Comparison of ENCODE assay signal across 8 cellular contexts in the genomic region with DNA sequence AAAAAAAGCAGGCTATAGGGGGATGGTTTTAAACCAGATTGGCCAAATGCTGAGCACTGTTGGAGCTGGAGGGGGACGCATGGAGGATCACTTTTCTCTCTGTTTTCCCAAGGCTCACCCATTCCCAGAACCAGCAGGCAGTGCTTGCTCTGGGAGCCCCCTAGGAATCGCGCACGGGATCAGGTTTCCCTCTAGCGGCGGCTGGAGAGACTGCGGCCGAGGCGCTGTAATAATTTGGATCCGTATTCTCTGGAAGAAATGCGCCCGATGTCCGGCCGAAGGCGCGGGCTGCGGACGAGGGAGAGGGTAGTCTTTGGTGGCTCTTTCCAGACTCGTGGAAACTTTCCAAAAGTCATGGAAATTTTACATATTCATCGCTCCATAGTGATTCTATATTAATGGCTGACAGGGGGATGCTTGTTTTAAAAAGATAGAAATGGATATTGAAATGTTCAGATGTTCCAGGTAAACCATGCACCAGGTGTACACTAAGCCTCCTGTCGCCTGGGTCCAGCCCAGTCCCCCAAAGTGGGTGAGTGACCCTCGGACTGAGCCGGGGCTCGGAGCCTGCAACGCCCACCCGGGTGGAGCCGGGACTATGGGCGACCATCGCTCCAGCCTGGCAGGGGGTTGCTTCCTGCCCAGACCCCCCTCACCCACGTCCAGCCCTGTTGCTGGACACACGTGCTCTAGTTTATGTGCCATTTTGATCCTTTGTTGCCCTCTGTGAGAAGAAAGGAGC.
A peak's percentile ranks its signal among the peaks of the same experiment; 100 is the strongest.
DNase-seq lines count a peak whose midpoint lies in the region; ATAC-seq and TF ChIP-seq lines count a peak whose summit lies in the region.

No MANE protein-coding gene starts in this region.

- no peak for ATAC-seq in CD4-positive, alpha-beta T cell (ENCODE audit: poor library complexity)
- no peak for ATAC-seq in activated T-cell treated with anti-CD3 and anti-CD28 coated beads, Interleukin-2, amount 50 U/mL, for 72 hours (replicated peaks in 1 of 2)
- ATAC-seq in left cardiac atrium (peak; percentile 65 to 76), GM21723 (IDR thresholded peaks at IDR 0.05; ENCODE audit: unreplicated experiment) (no peak)
- no peak for ATAC-seq in stimulated activated memory B cell treated with anti-CD40 and anti-IgM and Interleukin-4, amounts not matched to agents 10 μg/mL and 1 μg/mL and 100 μg/mL, for 72 hours

- CTCF ChIA-PET in CD4-positive, alpha-beta T cell (lab: Charles Lee) = no interaction called here

- peak; percentile 86 for TF ChIP-seq CTCF in CD4-positive, alpha-beta T cell (IDR thresholded peaks at IDR 0.05)

- POLR2A ChIA-PET in CD4-positive, alpha-beta T cell (lab: Charles Lee) = no interaction called here

- no peak overlapping the region for H2AFZ ChIP-seq in GM23248

- no peak overlapping the region for H3K4me3 ChIP-seq in GM23248

- intact Hi-C loops in CD4-positive, alpha-beta T cell (cut with DNase I, micrococcal nuclease) = no loop called here
- intact Hi-C loops in left cardiac atrium (cut with DNase I) = no loop called here

- no peaks in the 10 kb centered on the region for H3F3A ChIP-seq in GM23248 (ENCODE audit: insufficient read depth)

- H4K20me1 ChIP-seq in GM23248 (ENCODE audit: insufficient read depth) = no peaks in the 10 kb centered on the region

- no peak overlapping the region for H3K4me3 Mint-ChIP-seq in CD4-positive, alpha-beta T cell
- no peak overlapping the region for H3K4me3 Mint-ChIP-seq in activated T-cell treated with anti-CD3 and anti-CD28 coated beads, Interleukin-2, amount 50 U/mL, for 72 hours
- no peak overlapping the region for H3K4me3 Mint-ChIP-seq in stimulated activated memory B cell treated with anti-CD40 and anti-IgM and Interleukin-4, amounts not matched to agents 10 μg/mL and 1 μg/mL and 100 μg/mL, for 72 hours

- H3K27ac Mint-ChIP-seq in CD4-positive, alpha-beta T cell = no peak overlapping the region
- no peak overlapping the region for H3K27ac Mint-ChIP-seq in activated T-cell treated with anti-CD3 and anti-CD28 coated beads, Interleukin-2, amount 50 U/mL, for 72 hours
- no peak overlapping the region for H3K27ac Mint-ChIP-seq in stimulated activated memory B cell treated with anti-CD40 and anti-IgM and Interleukin-4, amounts not matched to agents 10 μg/mL and 1 μg/mL and 100 μg/mL, for 72 hours

- no peaks in the 10 kb centered on the region for H3K79me2 ChIP-seq in GM23248 (ENCODE audit: insufficient read depth)

- no peak overlapping the region for H3K4me2 ChIP-seq in GM23248 (ENCODE audit: unreplicated experiment)

- H3K36me3 ChIP-seq in GM23248 (ENCODE audit: low read depth) = no peaks in the 10 kb centered on the region

- no peaks in the 10 kb centered on the region for H3K4me1 Mint-ChIP-seq in CD4-positive, alpha-beta T cell (ENCODE audit: low read depth)
- H3K4me1 Mint-ChIP-seq in activated T-cell treated with anti-CD3 and anti-CD28 coated beads, Interleukin-2, amount 50 U/mL, for 72 hours (ENCODE audit: low read depth) = no peaks in the 10 kb centered on the region
- peaks cover 11% of the 10 kb centered on the region for H3K4me1 Mint-ChIP-seq in stimulated activated memory B cell treated with anti-CD40 and anti-IgM and Interleukin-4, amounts not matched to agents 10 μg/mL and 1 μg/mL and 100 μg/mL, for 72 hours

- 14 to 16% methylated on average over 31 of the region's 31 CpGs for WGBS in GM23248 (ENCODE audit: low coverage in 1 of 2, low lambda C conversion rate in 2 of 2, missing lambda C conversion rate in 2 of 2), 2 experiments

- DNase-seq in CD4-positive, alpha-beta T cell = peak in 2 of 10 experiments; percentile 6 to 15
- peak; percentile 69 for DNase-seq in GM23248
- DNase-seq in NCI-H226 = peak; percentile 20
- peak; percentile 18 to 32 for DNase-seq in activated T-cell treated with anti-CD3 and anti-CD28 coated beads, Interleukin-2, amount 50 U/mL, for 72 hours
- DNase-seq in left cardiac atrium = peak; percentile 54
- peak; percentile 89 for DNase-seq in retina

- peaks cover 74% of the 10 kb centered on the region for H3K27me3 Mint-ChIP-seq in CD4-positive, alpha-beta T cell
- peaks cover 49% of the 10 kb centered on the region for H3K27me3 Mint-ChIP-seq in activated T-cell treated with anti-CD3 and anti-CD28 coated beads, Interleukin-2, amount 50 U/mL, for 72 hours (ENCODE audit: low read depth)
- peaks cover 87% of the 10 kb centered on the region for H3K27me3 Mint-ChIP-seq in stimulated activated memory B cell treated with anti-CD40 and anti-IgM and Interleukin-4, amounts not matched to agents 10 μg/mL and 1 μg/mL and 100 μg/mL, for 72 hours

- no peaks in the 10 kb centered on the region for H3K9me3 Mint-ChIP-seq in CD4-positive, alpha-beta T cell
- H3K9me3 Mint-ChIP-seq in activated T-cell treated with anti-CD3 and anti-CD28 coated beads, Interleukin-2, amount 50 U/mL, for 72 hours = no peaks in the 10 kb centered on the region
- H3K9me3 Mint-ChIP-seq in stimulated activated memory B cell treated with anti-CD40 and anti-IgM and Interleukin-4, amounts not matched to agents 10 μg/mL and 1 μg/mL and 100 μg/mL, for 72 hours = no peaks in the 10 kb centered on the region

- no peak overlapping the region for H3K9ac ChIP-seq in GM23248

- H3K9me2 ChIP-seq in GM23248 (ENCODE audit: insufficient read depth) = no peaks in the 10 kb centered on the region

- in situ Hi-C loops in GM23248 (cut with MboI) = no loop called here

- H3K27ac ChIP-seq in CD4-positive, alpha-beta T cell (ENCODE audit: low read depth, low read length) = no peak overlapping the region
- no peak overlapping the region for H3K27ac ChIP-seq in GM23248

- H3K9me3 ChIP-seq in CD4-positive, alpha-beta T cell (ENCODE audit: control insufficient read depth, low read length) = no peaks in the 10 kb centered on the region
- no peaks in the 10 kb centered on the region for H3K9me3 ChIP-seq in GM23248 (ENCODE audit: low read depth)

- H3K4me1 ChIP-seq in GM23248 (ENCODE audit: insufficient read depth) = no peaks in the 10 kb centered on the region

- no peaks in the 10 kb centered on the region for H3K36me3 Mint-ChIP-seq in CD4-positive, alpha-beta T cell (ENCODE audit: low read depth)
- H3K36me3 Mint-ChIP-seq in activated T-cell treated with anti-CD3 and anti-CD28 coated beads, Interleukin-2, amount 50 U/mL, for 72 hours (ENCODE audit: insufficient read depth in 2 of 2) = no peaks in the 10 kb centered on the region
- H3K36me3 Mint-ChIP-seq in stimulated activated memory B cell treated with anti-CD40 and anti-IgM and Interleukin-4, amounts not matched to agents 10 μg/mL and 1 μg/mL and 100 μg/mL, for 72 hours = no peaks in the 10 kb centered on the region

- H3K27me3 ChIP-seq in CD4-positive, alpha-beta T cell (ENCODE audit: control insufficient read depth, insufficient read depth, low read length) = peaks cover 33% of the 10 kb centered on the region
- H3K27me3 ChIP-seq in GM23248 (replicated peaks; ENCODE audit: insufficient read depth) = peaks cover 14% of the 10 kb centered on the region

Comparison
In these comparisons a context has a peak if more than half of its experiments do, and no peak if none do; other contexts are left out.
1. ATAC-seq: peak in left cardiac atrium (2 of 2); none in CD4-positive, alpha-beta T cell (single experiment), activated T-cell treated with anti-CD3 and anti-CD28 coated beads, Interleukin-2, amount 50 U/mL, for 72 hours (0 of 2), GM21723 (single experiment) and stimulated activated memory B cell treated with anti-CD40 and anti-IgM and Interleukin-4, amounts not matched to agents 10 μg/mL and 1 μg/mL and 100 μg/mL, for 72 hours (single experiment).